In genomic region chr2:197405582-197405981, GRCh38 we compare ENCODE assay signal across 1 cellular context.
A peak's percentile ranks its signal among the peaks of the same experiment; 100 is the strongest.
TF ChIP-seq lines count a peak whose summit lies in the region.

No MANE protein-coding gene starts in this region.

TF ChIP-seq in K562, 482 proteins besides CTCF, POLR2A, EP300 and RAD21 (continued from another document):
- TF ChIP-seq ZBTB1 (CRISPR knock-in tag; IDR thresholded peaks at IDR 0.05; ENCODE audit: borderline replicate concordance, low read depth), result no peak
- no peak for TF ChIP-seq MED1 (CRISPR knock-in tag; IDR thresholded peaks at IDR 0.05; ENCODE audit: borderline replicate concordance)
- TF ChIP-seq DPF2 (IDR thresholded peaks at IDR 0.05), result no peak
- no peak for TF ChIP-seq DLX4 (CRISPR knock-in tag; IDR thresholded peaks at IDR 0.05)
- peak; percentile 69; the same call in 1 of the 2 replicates for TF ChIP-seq C11orf30 (IDR thresholded peaks at IDR 0.05; ENCODE audit: low read depth)
- TF ChIP-seq TAF1 (IDR thresholded peaks at IDR 0.05; ENCODE audit: control insufficient read depth, extremely low read depth, insufficient read depth, low read length, severe bottlenecking), result no peak
- no peak for TF ChIP-seq NFRKB (IDR thresholded peaks at IDR 0.05; ENCODE audit: low read depth)
- TF ChIP-seq HDAC2 (IDR thresholded peaks at IDR 0.05), result no peak
- no peak for TF ChIP-seq ZNF217 (CRISPR knock-in tag; IDR thresholded peaks at IDR 0.05)
- peak; percentile 40 for TF ChIP-seq MAFG (tag; conservative IDR thresholded peaks at IDR 0.05)
- TF ChIP-seq, protein P1, sequence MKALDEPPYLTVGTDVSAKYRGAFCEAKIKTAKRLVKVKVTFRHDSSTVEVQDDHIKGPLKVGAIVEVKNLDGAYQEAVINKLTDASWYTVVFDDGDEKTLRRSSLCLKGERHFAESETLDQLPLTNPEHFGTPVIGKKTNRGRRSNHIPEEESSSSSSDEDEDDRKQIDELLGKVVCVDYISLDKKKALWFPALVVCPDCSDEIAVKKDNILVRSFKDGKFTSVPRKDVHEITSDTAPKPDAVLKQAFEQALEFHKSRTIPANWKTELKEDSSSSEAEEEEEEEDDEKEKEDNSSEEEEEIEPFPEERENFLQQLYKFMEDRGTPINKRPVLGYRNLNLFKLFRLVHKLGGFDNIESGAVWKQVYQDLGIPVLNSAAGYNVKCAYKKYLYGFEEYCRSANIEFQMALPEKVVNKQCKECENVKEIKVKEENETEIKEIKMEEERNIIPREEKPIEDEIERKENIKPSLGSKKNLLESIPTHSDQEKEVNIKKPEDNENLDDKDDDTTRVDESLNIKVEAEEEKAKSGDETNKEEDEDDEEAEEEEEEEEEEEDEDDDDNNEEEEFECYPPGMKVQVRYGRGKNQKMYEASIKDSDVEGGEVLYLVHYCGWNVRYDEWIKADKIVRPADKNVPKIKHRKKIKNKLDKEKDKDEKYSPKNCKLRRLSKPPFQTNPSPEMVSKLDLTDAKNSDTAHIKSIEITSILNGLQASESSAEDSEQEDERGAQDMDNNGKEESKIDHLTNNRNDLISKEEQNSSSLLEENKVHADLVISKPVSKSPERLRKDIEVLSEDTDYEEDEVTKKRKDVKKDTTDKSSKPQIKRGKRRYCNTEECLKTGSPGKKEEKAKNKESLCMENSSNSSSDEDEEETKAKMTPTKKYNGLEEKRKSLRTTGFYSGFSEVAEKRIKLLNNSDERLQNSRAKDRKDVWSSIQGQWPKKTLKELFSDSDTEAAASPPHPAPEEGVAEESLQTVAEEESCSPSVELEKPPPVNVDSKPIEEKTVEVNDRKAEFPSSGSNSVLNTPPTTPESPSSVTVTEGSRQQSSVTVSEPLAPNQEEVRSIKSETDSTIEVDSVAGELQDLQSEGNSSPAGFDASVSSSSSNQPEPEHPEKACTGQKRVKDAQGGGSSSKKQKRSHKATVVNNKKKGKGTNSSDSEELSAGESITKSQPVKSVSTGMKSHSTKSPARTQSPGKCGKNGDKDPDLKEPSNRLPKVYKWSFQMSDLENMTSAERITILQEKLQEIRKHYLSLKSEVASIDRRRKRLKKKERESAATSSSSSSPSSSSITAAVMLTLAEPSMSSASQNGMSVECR (CRISPR knock-in tag; IDR thresholded peaks at IDR 0.05), result no peak
- no peak for TF ChIP-seq VEZF1 (CRISPR knock-in tag; IDR thresholded peaks at IDR 0.05)
- TF ChIP-seq THRA (IDR thresholded peaks at IDR 0.05), result no peak
- no peak for TF ChIP-seq TAF7 (tag; IDR thresholded peaks at IDR 0.05)
- TF ChIP-seq MAFF (IDR thresholded peaks at IDR 0.05; ENCODE audit: low read length), result peak; percentile 62
- TF ChIP-seq PATZ1 (CRISPR knock-in tag; IDR thresholded peaks at IDR 0.05; ENCODE audit: borderline replicate concordance), result no peak
- no peak for TF ChIP-seq KLF1 (tag; IDR thresholded peaks at IDR 0.05)
- no peak for TF ChIP-seq ZC3H11A (IDR thresholded peaks at IDR 0.05; ENCODE audit: low read depth, low read length)
- TF ChIP-seq, protein P2, sequence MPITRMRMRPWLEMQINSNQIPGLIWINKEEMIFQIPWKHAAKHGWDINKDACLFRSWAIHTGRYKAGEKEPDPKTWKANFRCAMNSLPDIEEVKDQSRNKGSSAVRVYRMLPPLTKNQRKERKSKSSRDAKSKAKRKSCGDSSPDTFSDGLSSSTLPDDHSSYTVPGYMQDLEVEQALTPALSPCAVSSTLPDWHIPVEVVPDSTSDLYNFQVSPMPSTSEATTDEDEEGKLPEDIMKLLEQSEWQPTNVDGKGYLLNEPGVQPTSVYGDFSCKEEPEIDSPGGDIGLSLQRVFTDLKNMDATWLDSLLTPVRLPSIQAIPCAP (CRISPR knock-in tag; IDR thresholded peaks at IDR 0.05; ENCODE audit: borderline replicate concordance), result no peak
- no peak for TF ChIP-seq ZNF324 (CRISPR knock-in tag; IDR thresholded peaks at IDR 0.05)
- no peak for TF ChIP-seq RHOXF2B (CRISPR knock-in tag; conservative IDR thresholded peaks at IDR 0.05)
- no peak for TF ChIP-seq SMARCB1 (IDR thresholded peaks at IDR 0.05; ENCODE audit: insufficient read length, low read depth)
- no peak for TF ChIP-seq MITF (IDR thresholded peaks at IDR 0.05)
- TF ChIP-seq, protein P3, sequence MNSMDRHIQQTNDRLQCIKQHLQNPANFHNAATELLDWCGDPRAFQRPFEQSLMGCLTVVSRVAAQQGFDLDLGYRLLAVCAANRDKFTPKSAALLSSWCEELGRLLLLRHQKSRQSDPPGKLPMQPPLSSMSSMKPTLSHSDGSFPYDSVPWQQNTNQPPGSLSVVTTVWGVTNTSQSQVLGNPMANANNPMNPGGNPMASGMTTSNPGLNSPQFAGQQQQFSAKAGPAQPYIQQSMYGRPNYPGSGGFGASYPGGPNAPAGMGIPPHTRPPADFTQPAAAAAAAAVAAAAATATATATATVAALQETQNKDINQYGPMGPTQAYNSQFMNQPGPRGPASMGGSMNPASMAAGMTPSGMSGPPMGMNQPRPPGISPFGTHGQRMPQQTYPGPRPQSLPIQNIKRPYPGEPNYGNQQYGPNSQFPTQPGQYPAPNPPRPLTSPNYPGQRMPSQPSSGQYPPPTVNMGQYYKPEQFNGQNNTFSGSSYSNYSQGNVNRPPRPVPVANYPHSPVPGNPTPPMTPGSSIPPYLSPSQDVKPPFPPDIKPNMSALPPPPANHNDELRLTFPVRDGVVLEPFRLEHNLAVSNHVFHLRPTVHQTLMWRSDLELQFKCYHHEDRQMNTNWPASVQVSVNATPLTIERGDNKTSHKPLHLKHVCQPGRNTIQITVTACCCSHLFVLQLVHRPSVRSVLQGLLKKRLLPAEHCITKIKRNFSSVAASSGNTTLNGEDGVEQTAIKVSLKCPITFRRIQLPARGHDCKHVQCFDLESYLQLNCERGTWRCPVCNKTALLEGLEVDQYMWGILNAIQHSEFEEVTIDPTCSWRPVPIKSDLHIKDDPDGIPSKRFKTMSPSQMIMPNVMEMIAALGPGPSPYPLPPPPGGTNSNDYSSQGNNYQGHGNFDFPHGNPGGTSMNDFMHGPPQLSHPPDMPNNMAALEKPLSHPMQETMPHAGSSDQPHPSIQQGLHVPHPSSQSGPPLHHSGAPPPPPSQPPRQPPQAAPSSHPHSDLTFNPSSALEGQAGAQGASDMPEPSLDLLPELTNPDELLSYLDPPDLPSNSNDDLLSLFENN (IDR thresholded peaks at IDR 0.05; ENCODE audit: low read depth in 2 of 2, low read length in 2 of 2), result no peak
- TF ChIP-seq ZZZ3 (IDR thresholded peaks at IDR 0.05), result no peak
- TF ChIP-seq MAFK (IDR thresholded peaks at IDR 0.05; ENCODE audit: low read length), result peak; percentile 78
- no peak for TF ChIP-seq FOXA1 (IDR thresholded peaks at IDR 0.05; ENCODE audit: borderline replicate concordance)
- TF ChIP-seq, protein P4, sequence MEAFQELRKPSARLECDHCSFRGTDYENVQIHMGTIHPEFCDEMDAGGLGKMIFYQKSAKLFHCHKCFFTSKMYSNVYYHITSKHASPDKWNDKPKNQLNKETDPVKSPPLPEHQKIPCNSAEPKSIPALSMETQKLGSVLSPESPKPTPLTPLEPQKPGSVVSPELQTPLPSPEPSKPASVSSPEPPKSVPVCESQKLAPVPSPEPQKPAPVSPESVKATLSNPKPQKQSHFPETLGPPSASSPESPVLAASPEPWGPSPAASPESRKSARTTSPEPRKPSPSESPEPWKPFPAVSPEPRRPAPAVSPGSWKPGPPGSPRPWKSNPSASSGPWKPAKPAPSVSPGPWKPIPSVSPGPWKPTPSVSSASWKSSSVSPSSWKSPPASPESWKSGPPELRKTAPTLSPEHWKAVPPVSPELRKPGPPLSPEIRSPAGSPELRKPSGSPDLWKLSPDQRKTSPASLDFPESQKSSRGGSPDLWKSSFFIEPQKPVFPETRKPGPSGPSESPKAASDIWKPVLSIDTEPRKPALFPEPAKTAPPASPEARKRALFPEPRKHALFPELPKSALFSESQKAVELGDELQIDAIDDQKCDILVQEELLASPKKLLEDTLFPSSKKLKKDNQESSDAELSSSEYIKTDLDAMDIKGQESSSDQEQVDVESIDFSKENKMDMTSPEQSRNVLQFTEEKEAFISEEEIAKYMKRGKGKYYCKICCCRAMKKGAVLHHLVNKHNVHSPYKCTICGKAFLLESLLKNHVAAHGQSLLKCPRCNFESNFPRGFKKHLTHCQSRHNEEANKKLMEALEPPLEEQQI (IDR thresholded peaks at IDR 0.05), result no peak
- no peak for TF ChIP-seq ZC3H8 (IDR thresholded peaks at IDR 0.05)
- no peak for TF ChIP-seq ZNF778 (CRISPR knock-in tag; IDR thresholded peaks at IDR 0.05)
- TF ChIP-seq U2AF2 (optimal IDR thresholded peaks at IDR 0.05; ENCODE audit: low read depth, low read length), result no peak
